Comparison of ENCODE assay signal across 8 cellular contexts in genomic region chr14:70600382-70601157, GRCh38. TPM values are rescaled to one million over a fixed set of nuclear protein-coding genes. Genes with fewer than 3 reads are reported as not detected.
DNase-seq lines count a peak whose midpoint lies in the region; ATAC-seq, FAIRE-seq and TF ChIP-seq lines count a peak whose summit lies in the region.

Gene MED6, minus strand, starts transcription at chr14:70600655. Its CDS starts 18 bp downstream, at chr14:70600637.

- no peaks in the 10 kb centered on the region for H3K9me3 ChIP-seq in T-helper 17 cell (ENCODE audit: control insufficient read depth, low read length, poor library complexity, severe bottlenecking)
- no peaks in the 10 kb centered on the region for H3K9me3 ChIP-seq in upper lobe of left lung

- H3K36me3 Mint-ChIP-seq in T-helper 17 cell (ENCODE audit: low read depth) (no peaks in the 10 kb centered on the region), progenitor cell of endocrine pancreas (ENCODE audit: insufficient read depth) (no peaks in the 10 kb centered on the region)

- no peak for TF ChIP-seq EP300 in upper lobe of left lung (IDR thresholded peaks at IDR 0.05)

- DNase-seq in GM12892 (ENCODE audit: insufficient read length) (peak; percentile 71), NCI-H187 treated with DMSO at 0.1 percent for 48 hours (lab: John Stamatoyannopoulos, UW) (peak; percentile 92), T-helper 17 cell (peak; percentile 72 to 83 (median 80)), amniotic stem cell (lab: John Stamatoyannopoulos, UW) (peak; percentile 88), left ventricle myocardium superior (peak; percentile 95), progenitor cell of endocrine pancreas (ENCODE audit: low spot score, unreplicated experiment) (peak; percentile 73), upper lobe of left lung (peak; percentile 86 to 87)

- peaks cover 17 to 23% (median 17%) of the 10 kb centered on the region in 4 donors for H3K4me1 ChIP-seq in upper lobe of left lung

- TF ChIP-seq POLR2A in GM12892 (IDR thresholded peaks at IDR 0.05; ENCODE audit: low read depth, low read length) = peak; percentile 73
- TF ChIP-seq POLR2A in upper lobe of left lung (IDR thresholded peaks at IDR 0.05) = peak in 1 of 4 donors; percentile 45

- H3K27me3 ChIP-seq in upper lobe of left lung = no peaks in the 10 kb centered on the region

- peaks cover 0 to 11% (median 5%) of the 10 kb centered on the region in 4 donors for H3K36me3 ChIP-seq in upper lobe of left lung

- peak within 1 kb of the TSS; percentile 62 to 87 (median 79) for H3K27ac ChIP-seq in upper lobe of left lung

- peak within 1 kb of the TSS; percentile 63 to 83 (median 72) for H3K4me3 ChIP-seq in upper lobe of left lung

- H3K4me1 Mint-ChIP-seq in T-helper 17 cell (peaks cover 17% of the 10 kb centered on the region), progenitor cell of endocrine pancreas (ENCODE audit: low read depth) (peaks cover 14% of the 10 kb centered on the region)

- H3K4me3 Mint-ChIP-seq in T-helper 17 cell (peak within 1 kb of the TSS; percentile 96), progenitor cell of endocrine pancreas (ENCODE audit: low read depth) (peak within 1 kb of the TSS; percentile 98)

- intact Hi-C loops in left ventricle myocardium superior (cut with micrococcal nuclease) = no loop called here

- H3K27ac Mint-ChIP-seq in T-helper 17 cell (peak within 1 kb of the TSS; percentile 94), progenitor cell of endocrine pancreas (peak within 1 kb of the TSS; percentile 99)

- peak; percentile 96 for FAIRE-seq in GM12892 (lab: Jason Lieb, UNC)

- H3K27me3 Mint-ChIP-seq in T-helper 17 cell (peaks cover 6% of the 10 kb centered on the region), progenitor cell of endocrine pancreas (peaks cover 7% of the 10 kb centered on the region)

- TF ChIP-seq CTCF in progenitor cell of endocrine pancreas (IDR thresholded peaks at IDR 0.05; ENCODE audit: unreplicated experiment) = no peak
- no peak for TF ChIP-seq CTCF in upper lobe of left lung (IDR thresholded peaks at IDR 0.05)

- WGBS in upper lobe of left lung, 2 donors = 1% methylated on average over 41 to 43 of the region's 43 CpGs

- no peaks in the 10 kb centered on the region for H3K9me3 Mint-ChIP-seq in progenitor cell of endocrine pancreas (ENCODE audit: low read depth)

- ATAC-seq in HG02870 (IDR thresholded peaks at IDR 0.05; ENCODE audit: unreplicated experiment) (peak; percentile 87), T-helper 17 cell (peak; percentile 99), left ventricle myocardium superior (peak; percentile 100), upper lobe of left lung (ENCODE audit: low FRiP score in 2 of 2) (peak; percentile 97 to 98)

RNA-seq across cellular contexts. Expression of gene MED6, which starts in this region (rescaled TPM):
- polyA plus RNA-seq in GM12892 (2012; ENCODE audit: missing spikeins) = 47.6 TPM
- total RNA-seq in T-helper 17 cell (10 to 100 TPM; 74.5 to 90.4 TPM), left ventricle myocardium superior (18.6 TPM), progenitor cell of endocrine pancreas (47.1 and 52.2 TPM in 2 replicates), upper lobe of left lung (10 to 100 TPM; 17.9 to 56.5 (median 23.4) TPM)

Comparison
In these comparisons a context has a peak if more than half of its experiments do, and no peak if none do; other contexts are left out.
1. Peak in every context shown above with its lines: DNase-seq, ATAC-seq, H3K4me3 ChIP-seq and H3K27ac ChIP-seq.